26 cellular contexts compared by ENCODE assay signal in genomic region chr6:52009736-52010135, GRCh38.
"Had no signal": no experiment of that assay in that cellular context is flagged by ENCODE, and none has a peak within 500 bp of the region (broad histone marks: within the 10 kb centered on the region; RNA-seq: fewer than 3 reads in every experiment).

No MANE protein-coding gene starts in this region.

- H3K36me3 ChIP-seq: heart right ventricle, left ventricle myocardium inferior, prostate gland, right lobe of liver, spleen, tibial artery, upper lobe of right lung, vagina had no signal

- FAIRE-seq: endothelial cell of umbilical vein, frontal cortex had no signal

- DNase-seq: effector CD4-positive, alpha-beta T cell; endodermal cell; heart right ventricle; hypothalamus; islet precursor cell; left cardiac atrium; left ventricle myocardium inferior; mesenchymal stem cell; naive B cell; occipital lobe; retina; right lobe of liver; spleen; stimulated activated CD4-positive, alpha-beta T cell treated with anti-CD3 and anti-CD28 coated beads, Interleukin-15, amount 100 ng/mL, for 24 hours; stimulated activated CD4-positive, alpha-beta T cell treated with anti-CD3 and anti-CD28 coated beads, Interleukin-1b, Interleukin-23, amount 100 ng/mL, for 48 hours; stimulated activated CD4-positive, alpha-beta T cell treated with anti-CD3 and anti-CD28 coated beads, Interleukin-4, amount 100 ng/mL, for 24 hours; tibial artery; upper lobe of right lung had no signal

- H3K27ac ChIP-seq: coronary artery, heart right ventricle, left ventricle myocardium inferior, parathyroid adenoma, prostate gland, right lobe of liver, spleen, tibial artery, upper lobe of right lung, vagina had no signal

- H3K4me1 ChIP-seq: heart right ventricle, left ventricle myocardium inferior, parathyroid adenoma, spleen, upper lobe of right lung, vagina had no signal

- ATAC-seq: heart right ventricle; left cardiac atrium; right lobe of liver; stimulated activated memory B cell treated with anti-CD40 and anti-IgM and Interleukin-4, amounts not matched to agents 10 μg/mL and 1 μg/mL and 100 μg/mL, for 72 hours; upper lobe of right lung had no signal

- H3K27me3 ChIP-seq: right lobe of liver, upper lobe of right lung, vagina had no signal

- H3K9me3 ChIP-seq: heart right ventricle, prostate gland, right lobe of liver, tibial artery, upper lobe of right lung, vagina had no signal

- H3K4me3 ChIP-seq: coronary artery, heart right ventricle, left ventricle myocardium inferior, lung, prostate gland, right lobe of liver, spleen, tibial artery, upper lobe of right lung, vagina had no signal
